Comparison of ENCODE assay signal across 1 cellular context in the genomic region with DNA sequence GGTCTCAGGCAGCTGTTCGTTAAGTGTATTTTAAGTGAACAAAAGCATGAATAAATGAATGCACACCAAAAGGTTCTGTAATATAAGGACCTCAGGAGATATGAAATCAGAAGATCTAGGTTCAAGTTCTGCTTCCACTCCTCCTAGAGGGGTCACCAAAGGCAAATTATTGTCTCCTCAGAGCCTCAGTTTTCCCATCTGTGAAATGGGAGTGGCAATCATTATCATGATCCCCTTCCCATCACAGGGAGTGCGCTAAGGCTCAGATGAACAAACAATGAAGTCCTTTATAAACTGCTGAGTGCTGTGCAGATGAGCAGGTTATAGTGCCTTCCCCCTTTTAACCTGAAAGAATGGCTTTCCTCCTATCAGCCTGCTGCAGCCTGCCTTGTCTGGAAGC.
TF ChIP-seq lines count a peak whose summit lies in the region.

No MANE protein-coding gene starts in this region.

TF ChIP-seq in K562, 482 proteins besides CTCF, POLR2A, EP300 and RAD21 (continued from another document):
- TF ChIP-seq ZNF398 (CRISPR knock-in tag; IDR thresholded peaks at IDR 0.05) (no peak), XRCC3 (IDR thresholded peaks at IDR 0.05) (no peak), FOS (IDR thresholded peaks at IDR 0.05; ENCODE audit: extremely low read depth, insufficient read length) (no peak), RBM25 (IDR thresholded peaks at IDR 0.05; ENCODE audit: low read depth, low read length, severe bottlenecking) (peak; percentile 95), TCF3 (CRISPR knock-in tag; IDR thresholded peaks at IDR 0.05) (peak; percentile 54; the same call in 1 of the 2 replicates), PPARD (CRISPR knock-in tag; IDR thresholded peaks at IDR 0.05) (no peak), RERE (CRISPR knock-in tag; IDR thresholded peaks at IDR 0.05; ENCODE audit: borderline replicate concordance) (no peak), CHD4 (IDR thresholded peaks at IDR 0.05; ENCODE audit: insufficient read depth, insufficient replicate concordance, low read depth, low read length, poor library complexity, severe bottlenecking) (peak; percentile 52), KDM2B (CRISPR knock-in tag; IDR thresholded peaks at IDR 0.05) (no peak), ATF1 (CRISPR knock-in tag; IDR thresholded peaks at IDR 0.05) (no peak), ATF1 (tag; IDR thresholded peaks at IDR 0.05) (no peak), FOXK1 (CRISPR knock-in tag; IDR thresholded peaks at IDR 0.05; ENCODE audit: borderline replicate concordance) (no peak), ZFP91 (CRISPR knock-in tag; IDR thresholded peaks at IDR 0.05) (no peak), SRF (CRISPR knock-in tag; IDR thresholded peaks at IDR 0.05) (no peak), ZBTB43 (CRISPR knock-in tag; IDR thresholded peaks at IDR 0.05) (no peak), NR2C2 (CRISPR knock-in tag; IDR thresholded peaks at IDR 0.05) (no peak), NR2C2 (tag; IDR thresholded peaks at IDR 0.05) (no peak)
